ENCODE assay signal across 16 cellular contexts in genomic region chr3:133983126-133983525, GRCh38. TPM values are rescaled to one million over a fixed set of nuclear protein-coding genes. Genes with fewer than 3 reads are reported as not detected.
DNase-seq lines count a peak whose midpoint lies in the region; ATAC-seq lines count a peak whose summit lies in the region.
"Had no signal": no experiment of that assay in that cellular context is flagged by ENCODE, and none has a peak within 500 bp of the region (broad histone marks: within the 10 kb centered on the region; RNA-seq: fewer than 3 reads in every experiment).

No MANE protein-coding gene starts in this region.

- H3K36me3 Mint-ChIP-seq in activated T-cell treated with anti-CD3 and anti-CD28 coated beads, Interleukin-2, amount 50 U/mL, for 4 hours (ENCODE audit: insufficient read depth): no peaks in the 10 kb centered on the region
- H3K36me3 Mint-ChIP-seq: CD8-positive, alpha-beta memory T cell had no signal

- ATAC-seq in GM18907 (IDR thresholded peaks at IDR 0.05; ENCODE audit: unreplicated experiment) (no peak), esophagus mucosa (no peak)
- no peak for ATAC-seq in activated T-cell treated with anti-CD3 and anti-CD28 coated beads, Interleukin-2, amount 50 U/mL, for 4 hours
- ATAC-seq: A549, HCT116 had no signal

- DNase-seq in HK-2 (ENCODE audit: unreplicated experiment): peak; percentile 74
- DNase-seq in astrocyte of the hippocampus (ENCODE audit: low read depth, low spot score): peak; percentile 53
- DNase-seq in glomerular visceral epithelial cell (ENCODE audit: extremely low spot score): peak; percentile 74
- DNase-seq in renal cortical epithelial cell (ENCODE audit: low read depth): peak; percentile 64
- no peak for DNase-seq in stimulated activated CD8-positive, alpha-beta memory T cell treated with anti-CD3 and anti-CD28 coated beads, Interleukin-4, amount 100 ng/mL, for 48 hours
- DNase-seq in activated T-cell treated with anti-CD3 and anti-CD28 coated beads, Interleukin-2, amount 50 U/mL, for 4 hours: no peak
- DNase-seq: AML-193; Caco-2; CD8-positive, alpha-beta memory T cell; DND-41; GDM1; GM23248 had no signal

- H3K9me3 Mint-ChIP-seq in activated T-cell treated with anti-CD3 and anti-CD28 coated beads, Interleukin-2, amount 50 U/mL, for 4 hours: no peaks in the 10 kb centered on the region
- H3K9me3 Mint-ChIP-seq: CD8-positive, alpha-beta memory T cell had no signal

- peaks cover 3% of the 10 kb centered on the region for H3K27me3 Mint-ChIP-seq in activated T-cell treated with anti-CD3 and anti-CD28 coated beads, Interleukin-2, amount 50 U/mL, for 4 hours (ENCODE audit: low read depth)

- H3K4me1 Mint-ChIP-seq in activated T-cell treated with anti-CD3 and anti-CD28 coated beads, Interleukin-2, amount 50 U/mL, for 4 hours (ENCODE audit: low read depth): no peaks in the 10 kb centered on the region
- H3K4me1 Mint-ChIP-seq: CD8-positive, alpha-beta memory T cell had no signal

- H3K4me3 Mint-ChIP-seq in activated T-cell treated with anti-CD3 and anti-CD28 coated beads, Interleukin-2, amount 50 U/mL, for 4 hours: no peak overlapping the region
- H3K4me3 Mint-ChIP-seq: CD8-positive, alpha-beta memory T cell had no signal

RNA-seq across cellular contexts. Expression of gene SLCO2A1, which starts 46.6 kb away (rescaled TPM):
- 0.69 and 1.0 TPM in 2 replicates for total RNA-seq in renal cortical epithelial cell
- total RNA-seq in esophagus mucosa: 17.6 TPM
- under 1 TPM in 2 of 3 donors, not detected in 1; 0.08 to 0.15 TPM for total RNA-seq in activated T-cell treated with anti-CD3 and anti-CD28 coated beads, Interleukin-2, amount 50 U/mL, for 4 hours
- total RNA-seq: CD8-positive, alpha-beta memory T cell had no signal

Comparison
In these comparisons a context has a peak if more than half of its experiments do, and no peak if none do; other contexts are left out.
1. DNase-seq: peak in HK-2 (single experiment), astrocyte of the hippocampus (single experiment), glomerular visceral epithelial cell (single experiment) and renal cortical epithelial cell (single experiment); none in stimulated activated CD8-positive, alpha-beta memory T cell treated with anti-CD3 and anti-CD28 coated beads, Interleukin-4, amount 100 ng/mL, for 48 hours (single experiment) and activated T-cell treated with anti-CD3 and anti-CD28 coated beads, Interleukin-2, amount 50 U/mL, for 4 hours (single experiment).